ENCODE assay signal across 33 cellular contexts in genomic region chr5:73158313-73158712, GRCh38. TPM values are rescaled to one million over a fixed set of nuclear protein-coding genes. Genes with fewer than 3 reads are reported as not detected.
DNase-seq lines count a peak whose midpoint lies in the region; ATAC-seq, FAIRE-seq and TF ChIP-seq lines count a peak whose summit lies in the region.
"Had no signal": no experiment of that assay in that cellular context is flagged by ENCODE, and none has a peak within 500 bp of the region (broad histone marks: within the 10 kb centered on the region; RNA-seq: fewer than 3 reads in every experiment).

No MANE protein-coding gene starts in this region.

- H4K20me1 ChIP-seq in hepatocyte (ENCODE audit: insufficient read depth, poor library complexity, severe bottlenecking): no peaks in the 10 kb centered on the region

- no peak for ATAC-seq in activated CD4-positive, CD25-positive, alpha-beta regulatory T cell treated with anti-CD3 and anti-CD28 coated beads, Interleukin-2, amount 50 U/mL, for 24 hours
- ATAC-seq in T-helper 17 cell: no peak
- ATAC-seq: naive thymus-derived CD4-positive, alpha-beta T cell; psoas muscle; stimulated activated memory B cell treated with anti-CD40 and anti-IgM and Interleukin-4, amounts not matched to agents 10 μg/mL and 1 μg/mL and 100 μg/mL, for 72 hours had no signal

- H3K9ac ChIP-seq in kidney (ENCODE audit: low read length in 2 of 2): peak overlapping the region in 1 of 2 donors; percentile 29
- H3K9ac ChIP-seq: GM23248 had no signal

- H3K27ac Mint-ChIP-seq in T-helper 17 cell: no peak overlapping the region
- H3K27ac Mint-ChIP-seq: activated CD4-positive, alpha-beta T cell treated with anti-CD3 and anti-CD28 coated beads, Interleukin-2, amount 10 ng/mL, durations not matched to agents 24 days and 14 days; activated naive CD8-positive, alpha-beta T cell; naive thymus-derived CD4-positive, alpha-beta T cell; stimulated activated memory B cell treated with anti-CD40 and anti-IgM and Interleukin-4, amounts not matched to agents 10 μg/mL and 1 μg/mL and 100 μg/mL, for 72 hours; type B pancreatic cell had no signal

- H3K4me3 Mint-ChIP-seq in T-helper 17 cell: no peak overlapping the region
- H3K4me3 Mint-ChIP-seq: activated CD4-positive, alpha-beta T cell treated with anti-CD3 and anti-CD28 coated beads, Interleukin-2, amount 10 ng/mL, durations not matched to agents 24 days and 14 days; activated naive CD8-positive, alpha-beta T cell; stimulated activated memory B cell treated with anti-CD40 and anti-IgM and Interleukin-4, amounts not matched to agents 10 μg/mL and 1 μg/mL and 100 μg/mL, for 72 hours; type B pancreatic cell had no signal

- H3K4me2 ChIP-seq in hepatocyte: no peak overlapping the region

- DNase-seq in NCI-H2171 treated with DMSO at 0.1 percent for 48 hours (lab: John Stamatoyannopoulos, UW) (peak; percentile 55), NCI-H2171 (lab: John Stamatoyannopoulos, UW) (no peak), NCI-H69 (lab: John Stamatoyannopoulos, UW) (peak; percentile 23), kidney (no peak), thyroid gland (peak; percentile 85 to 88), hepatocyte (ENCODE audit: low spot score) (no peak), T-helper 17 cell (no peak)
- DNase-seq: 8988T; activated CD4-positive, alpha-beta T cell treated with anti-CD3 and anti-CD28 coated beads, Interleukin-2, amount 10 ng/mL, durations not matched to agents 24 days and 14 days; activated effector memory CD4-positive, alpha-beta T cell treated with anti-CD3 and anti-CD28 coated beads, Interleukin-2, amount 50 U/mL, for 16 hours; activated T-cell treated with anti-CD3 and anti-CD28 coated beads, Interleukin-2, amount 50 U/mL, for 1 hour; anterior cingulate cortex; Calu3; GM23248; MV-4-11; naive thymus-derived CD4-positive, alpha-beta T cell; NCI-H1436 treated with DMSO at 0.1 percent for 48 hours; NCI-H526 treated with DMSO at 0.1 percent for 48 hours; occipital lobe; psoas muscle; stimulated activated CD4-positive, alpha-beta T cell treated with anti-CD3 and anti-CD28 coated beads, Interleukin-15, amount 100 ng/mL, for 24 hours; SW 1271; T-helper 9 cell had no signal

- no peaks in the 10 kb centered on the region for H3K36me3 Mint-ChIP-seq in T-helper 17 cell (ENCODE audit: low read depth)
- H3K36me3 Mint-ChIP-seq: activated naive CD8-positive, alpha-beta T cell; stimulated activated memory B cell treated with anti-CD40 and anti-IgM and Interleukin-4, amounts not matched to agents 10 μg/mL and 1 μg/mL and 100 μg/mL, for 72 hours; type B pancreatic cell had no signal

- no peak for TF ChIP-seq POLR2A in thyroid gland (IDR thresholded peaks at IDR 0.05)

- H3K27me3 ChIP-seq in thyroid gland: no peaks in the 10 kb centered on the region
- H3K27me3 ChIP-seq in hepatocyte: peaks cover 6% of the 10 kb centered on the region

- no peaks in the 10 kb centered on the region for H3K9me3 ChIP-seq in kidney (ENCODE audit: control insufficient read depth in 1 of 2, low read length in 2 of 2)
- H3K9me3 ChIP-seq in thyroid gland: no peaks in the 10 kb centered on the region
- H3K9me3 ChIP-seq in hepatocyte (ENCODE audit: low read depth): no peaks in the 10 kb centered on the region
- H3K9me3 ChIP-seq in T-helper 17 cell (ENCODE audit: control insufficient read depth, low read length, poor library complexity, severe bottlenecking): no peaks in the 10 kb centered on the region
- H3K9me3 ChIP-seq: psoas muscle had no signal

- H3K79me2 ChIP-seq in hepatocyte: no peaks in the 10 kb centered on the region

- peak; percentile 41 for FAIRE-seq in kidney (lab: Jason Lieb, UNC)

- H3K36me3 ChIP-seq in kidney (ENCODE audit: control insufficient read depth in 1 of 2, insufficient read depth in 2 of 2, low read length in 2 of 2): no peaks in the 10 kb centered on the region
- no peaks in the 10 kb centered on the region for H3K36me3 ChIP-seq in thyroid gland
- no peaks in the 10 kb centered on the region for H3K36me3 ChIP-seq in hepatocyte (replicated peaks; ENCODE audit: insufficient read depth, low read depth)

- 42 to 43% methylated on average over 4 of the region's 4 CpGs for WGBS in thyroid gland, 2 donors
- 95% methylated on average over 4 of the region's 4 CpGs for WGBS in hepatocyte (ENCODE audit: low lambda C conversion rate, missing lambda C conversion rate)

- intact Hi-C loops in kidney (cut with DNase I) (no loop called here), thyroid gland (cut with DNase I) (no loop called here)

- H3K4me1 Mint-ChIP-seq in T-helper 17 cell: peaks cover 24% of the 10 kb centered on the region

- H3K9me2 ChIP-seq in hepatocyte (replicated peaks; ENCODE audit: insufficient read depth): no peaks in the 10 kb centered on the region

- TF ChIP-seq CTCF in kidney (IDR thresholded peaks at IDR 0.05; ENCODE audit: borderline replicate concordance, extremely low read depth, insufficient read depth) (no peak), thyroid gland (IDR thresholded peaks at IDR 0.05) (no peak), hepatocyte (IDR thresholded peaks at IDR 0.05; ENCODE audit: poor library complexity) (no peak)

- H3K4me3 ChIP-seq in kidney (ENCODE audit: low read length in 2 of 2) (no peak overlapping the region), thyroid gland (replicated peaks in 1 of 3) (no peak overlapping the region), hepatocyte (no peak overlapping the region)
- H3K4me3 ChIP-seq: GM23248, psoas muscle had no signal

- H3K27me3 Mint-ChIP-seq in T-helper 17 cell: peaks cover 63% of the 10 kb centered on the region

- no peak overlapping the region for H2AFZ ChIP-seq in hepatocyte
- H2AFZ ChIP-seq: GM23248 had no signal

- H3K27ac ChIP-seq in kidney (ENCODE audit: low read depth in 2 of 2, low read length in 2 of 2) (peak overlapping the region; percentile 80 to 83), thyroid gland (peak overlapping the region; percentile 92 to 97 (median 96)), hepatocyte (no peak overlapping the region)
- H3K27ac ChIP-seq: C4-2B, GM23248, psoas muscle had no signal

- H3K4me1 ChIP-seq in kidney (ENCODE audit: control insufficient read depth in 1 of 2, insufficient read depth in 1 of 2, low read depth in 1 of 2, low read length in 2 of 2) (peaks cover 21 to 31% of the 10 kb centered on the region in 2 donors), thyroid gland (peaks cover 29 to 61% of the 10 kb centered on the region in 2 donors), hepatocyte (ENCODE audit: insufficient read depth) (no peaks in the 10 kb centered on the region)
- H3K4me1 ChIP-seq: psoas muscle had no signal

RNA-seq across cellular contexts. Expression of gene TMEM174, which starts 14.7 kb away (rescaled TPM):
- total RNA-seq in kidney: 1.1 TPM
- polyA plus RNA-seq in kidney (ENCODE audit: insufficient read depth, low read depth, low replicate concordance): 59.0 TPM
- total RNA-seq in thyroid gland: 1 to 10 TPM in 1 of 4 donors, under 1 TPM in 2, not detected in 1; 0.22 to 1.5 (median 0.38) TPM
- total RNA-seq in hepatocyte: not detected in 2 replicates
- not detected in 2 replicates for polyA plus RNA-seq in hepatocyte
- not detected for total RNA-seq in T-helper 17 cell
- total RNA-seq: activated CD4-positive, alpha-beta T cell treated with anti-CD3 and anti-CD28 coated beads, Interleukin-2, amount 10 ng/mL, durations not matched to agents 24 days and 14 days; Calu3; Daoy; GM23248; LHCN-M2; lower leg skin; naive thymus-derived CD4-positive, alpha-beta T cell; occipital lobe; psoas muscle; RPMI7951; subcutaneous adipose tissue had no signal
- polyA plus RNA-seq: GM23248; naive thymus-derived CD4-positive, alpha-beta T cell; psoas muscle had no signal

RNA-seq across cellular contexts. Expression of gene TMEM171, which starts 37.9 kb away (rescaled TPM):
- total RNA-seq in kidney (15.4 TPM), thyroid gland (10 to 100 TPM; 22.3 to 74.6 (median 50.4) TPM), hepatocyte (1.3 and 2.9 TPM in 2 replicates), T-helper 17 cell (under 1 TPM in 1 of 2 donors, not detected in 1; 0.50 TPM)
- polyA plus RNA-seq in kidney (ENCODE audit: insufficient read depth, low read depth, low replicate concordance) (17.7 TPM), hepatocyte (1.6 and 2.0 TPM in 2 replicates)
- total RNA-seq: activated CD4-positive, alpha-beta T cell treated with anti-CD3 and anti-CD28 coated beads, Interleukin-2, amount 10 ng/mL, durations not matched to agents 24 days and 14 days; subcutaneous adipose tissue had no signal
- polyA plus RNA-seq: naive thymus-derived CD4-positive, alpha-beta T cell had no signal

Comparison
In these comparisons a context has a peak if more than half of its experiments do, and no peak if none do; other contexts are left out.
1. DNase-seq: peak in NCI-H2171 treated with DMSO at 0.1 percent for 48 hours (single experiment), NCI-H69 (single experiment) and thyroid gland (2 of 2); none in NCI-H2171 (single experiment), kidney (single experiment), hepatocyte (single experiment) and T-helper 17 cell (0 of 3).